ENCODE assay signal across 19 cellular contexts in genomic region chr4:85860066-85860465, GRCh38.
A peak's percentile ranks its signal among the peaks of the same experiment; 100 is the strongest.
DNase-seq lines count a peak whose midpoint lies in the region; ATAC-seq and TF ChIP-seq lines count a peak whose summit lies in the region.
"Had no signal": no experiment of that assay in that cellular context is flagged by ENCODE, and none has a peak within 500 bp of the region (broad histone marks: within the 10 kb centered on the region; RNA-seq: fewer than 3 reads in every experiment).

No MANE protein-coding gene starts in this region.

- peaks cover 3% of the 10 kb centered on the region for H3K4me1 ChIP-seq in neuron (ENCODE audit: insufficient read depth, low read length)

- ATAC-seq in HG03039 (IDR thresholded peaks at IDR 0.05; ENCODE audit: unreplicated experiment): no peak
- ATAC-seq in HG02870 (IDR thresholded peaks at IDR 0.05; ENCODE audit: unreplicated experiment): no peak
- ATAC-seq: activated T-cell treated with anti-CD3 and anti-CD28 coated beads, Interleukin-2, amount 50 U/mL, for 4 hours had no signal

- H3K4me3 ChIP-seq in choroid plexus epithelial cell (ENCODE audit: low read depth, low read length) (no peak overlapping the region), neuron (ENCODE audit: low read length) (no peak overlapping the region)
- H3K4me3 ChIP-seq: sigmoid colon had no signal

- DNase-seq in AG08395 (ENCODE audit: low spot score): peak; percentile 50
- peak; percentile 52 for DNase-seq in M059J (ENCODE audit: low read depth)
- peak; percentile 30 for DNase-seq in choroid plexus epithelial cell (ENCODE audit: low read depth)
- DNase-seq in NCI-H1436 (lab: John Stamatoyannopoulos, UW): no peak
- no peak for DNase-seq in amniotic stem cell (lab: John Stamatoyannopoulos, UW)
- DNase-seq: activated CD4-positive, alpha-beta T cell treated with anti-CD3 and anti-CD28 coated beads, Interleukin-2, amount 50 U/mL, for 48 hours; activated naive CD8-positive, alpha-beta T cell treated with anti-CD3 and anti-CD28 coated beads for 36 hours; activated T-cell treated with anti-CD3 and anti-CD28 coated beads, Interleukin-2, amount 50 U/mL, for 4 hours; cerebellar nuclear complex; COR-L47; Karpas-422; kidney; NCI-H1694 treated with DMSO at 0.1 percent for 48 hours; NCI-H510A; occipital lobe; sigmoid colon had no signal

- TF ChIP-seq CTCF in choroid plexus epithelial cell (conservative IDR thresholded peaks at IDR 0.05; ENCODE audit: low read depth, low read length): no peak

- peak overlapping the region; percentile 10 for H2AFZ ChIP-seq in neuron (ENCODE audit: low read depth, low read length)

- no peaks in the 10 kb centered on the region for H3K27me3 ChIP-seq in neuron (ENCODE audit: insufficient read depth, low read length)
- H3K27me3 ChIP-seq: sigmoid colon had no signal

- H3K9me3 ChIP-seq in neuron (ENCODE audit: low read length): no peaks in the 10 kb centered on the region
- H3K9me3 ChIP-seq: sigmoid colon had no signal

- H3K36me3 ChIP-seq in neuron (ENCODE audit: insufficient read depth, low read length): no peaks in the 10 kb centered on the region
- H3K36me3 ChIP-seq: sigmoid colon had no signal

Comparison
In these comparisons a context has a peak if more than half of its experiments do, and no peak if none do; other contexts are left out.
1. DNase-seq: peak in AG08395 (single experiment), M059J (single experiment) and choroid plexus epithelial cell (single experiment); none in NCI-H1436 (single experiment) and amniotic stem cell (single experiment).